1 cellular context compared by ENCODE assay signal in the genomic region with DNA sequence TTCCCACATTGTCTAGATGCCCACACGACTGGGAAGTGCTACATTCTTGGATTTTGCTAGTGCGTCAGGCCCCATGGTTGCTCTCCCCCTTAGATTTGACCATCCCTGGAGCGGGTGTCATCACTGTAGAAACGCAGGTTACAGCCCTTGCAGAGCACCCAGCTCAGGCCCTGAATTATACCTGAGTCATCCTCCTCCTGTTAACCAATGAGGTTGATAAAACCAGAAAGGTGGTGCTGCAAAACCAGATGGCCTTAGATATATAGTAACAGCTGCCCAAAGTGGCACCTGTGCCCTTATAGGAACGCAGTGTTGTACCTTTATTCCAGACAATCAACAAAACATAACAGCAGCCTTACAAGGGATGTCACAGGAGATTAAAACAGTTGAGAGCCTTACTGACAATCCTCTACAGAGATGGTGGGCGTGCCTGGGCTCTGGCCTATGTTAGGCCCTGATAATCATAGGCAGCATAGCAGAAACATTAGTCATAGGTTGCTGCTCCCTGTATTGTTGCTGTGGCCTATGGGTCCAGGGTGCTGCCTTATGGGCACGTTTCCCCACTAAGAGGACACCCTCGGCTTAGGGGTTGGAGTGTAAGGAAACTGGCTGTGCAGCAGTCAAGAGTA.
TF ChIP-seq lines count a peak whose summit lies in the region.

No MANE protein-coding gene starts in this region.

TF ChIP-seq in IMR-90, 13 proteins besides CTCF, POLR2A, EP300 and RAD21:
- TF ChIP-seq, protein P1, sequence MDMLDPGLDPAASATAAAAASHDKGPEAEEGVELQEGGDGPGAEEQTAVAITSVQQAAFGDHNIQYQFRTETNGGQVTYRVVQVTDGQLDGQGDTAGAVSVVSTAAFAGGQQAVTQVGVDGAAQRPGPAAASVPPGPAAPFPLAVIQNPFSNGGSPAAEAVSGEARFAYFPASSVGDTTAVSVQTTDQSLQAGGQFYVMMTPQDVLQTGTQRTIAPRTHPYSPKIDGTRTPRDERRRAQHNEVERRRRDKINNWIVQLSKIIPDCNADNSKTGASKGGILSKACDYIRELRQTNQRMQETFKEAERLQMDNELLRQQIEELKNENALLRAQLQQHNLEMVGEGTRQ (IDR thresholded peaks at IDR 0.05; ENCODE audit: low read depth, low read length): no peak
- TF ChIP-seq CHD1 (IDR thresholded peaks at IDR 0.05; ENCODE audit: low read depth, low read length): no peak
- TF ChIP-seq MAFK (IDR thresholded peaks at IDR 0.05; ENCODE audit: low read depth, low read length): no peak
- TF ChIP-seq CEBPB (IDR thresholded peaks at IDR 0.05; ENCODE audit: low read depth, low read length): no peak
- TF ChIP-seq BHLHE40 (IDR thresholded peaks at IDR 0.05; ENCODE audit: low read depth, low read length): no peak
- no peak for TF ChIP-seq RCOR1 (IDR thresholded peaks at IDR 0.05; ENCODE audit: insufficient replicate concordance, low read length)
- TF ChIP-seq MXI1 (IDR thresholded peaks at IDR 0.05; ENCODE audit: borderline replicate concordance, low read depth, low read length): no peak
- no peak for TF ChIP-seq RFX5 (IDR thresholded peaks at IDR 0.05; ENCODE audit: low read depth, low read length)
- no peak for TF ChIP-seq NFE2L2 (IDR thresholded peaks at IDR 0.05; ENCODE audit: low read depth, low read length)
- no peak for TF ChIP-seq ELK1 (IDR thresholded peaks at IDR 0.05; ENCODE audit: borderline replicate concordance, low read depth, low read length)
- TF ChIP-seq MAZ (IDR thresholded peaks at IDR 0.05; ENCODE audit: borderline replicate concordance, low read depth, low read length): no peak
- TF ChIP-seq FOS (IDR thresholded peaks at IDR 0.05; ENCODE audit: low read depth, low read length): no peak
- TF ChIP-seq SMC3 (IDR thresholded peaks at IDR 0.05; ENCODE audit: low read depth, low read length): no peak
